Comparison of ENCODE assay signal across 8 cellular contexts in genomic region chr6:147204060-147204785, GRCh38. TPM values are rescaled to one million over a fixed set of nuclear protein-coding genes. Genes with fewer than 3 reads are reported as not detected.
DNase-seq lines count a peak whose midpoint lies in the region; ATAC-seq and TF ChIP-seq lines count a peak whose summit lies in the region.

Gene STXBP5, plus strand, starts transcription at chr6:147204417. Its CDS starts 116 bp downstream, at chr6:147204533.

- no peaks in the 10 kb centered on the region for H3K27me3 ChIP-seq in right atrium auricular region
- H3K27me3 ChIP-seq in psoas muscle (ENCODE audit: insufficient read depth in 3 of 3, low read length in 2 of 3): no peaks in the 10 kb centered on the region

- DNase-seq in Calu3: peak; percentile 27
- DNase-seq in HK-2 (ENCODE audit: unreplicated experiment): peak; percentile 69
- DNase-seq in T-helper 1 cell: peak; percentile 15 to 45 (median 21)
- DNase-seq in right atrium auricular region (ENCODE audit: low spot score): no peak
- DNase-seq in psoas muscle: peak; percentile 50 to 67
- DNase-seq in T1000 (lab: John Stamatoyannopoulos, UW): no peak

- no peaks in the 10 kb centered on the region for H3K9me3 ChIP-seq in right atrium auricular region
- H3K9me3 ChIP-seq in psoas muscle: no peaks in the 10 kb centered on the region

- peak within 1 kb of the TSS; percentile 87 for H3K27ac Mint-ChIP-seq in Calu3 (ENCODE audit: unreplicated experiment)

- H3K36me3 ChIP-seq in right atrium auricular region (no peaks in the 10 kb centered on the region), psoas muscle (ENCODE audit: insufficient read depth in 1 of 2, low read depth in 1 of 2) (no peaks in the 10 kb centered on the region)

- H3K4me1 Mint-ChIP-seq in Calu3 (ENCODE audit: low read depth, unreplicated experiment): peaks cover 8% of the 10 kb centered on the region

- peak; percentile 26 for ATAC-seq in GM19467 (IDR thresholded peaks at IDR 0.05; ENCODE audit: unreplicated experiment)
- peak; percentile 14 to 34 (median 23) for ATAC-seq in psoas muscle

- H3K4me1 ChIP-seq in right atrium auricular region (peaks cover 0 to 27% of the 10 kb centered on the region in 2 donors), psoas muscle (peaks cover 22% of the 10 kb centered on the region)

- H3K4me3 Mint-ChIP-seq in Calu3 (ENCODE audit: low read depth, unreplicated experiment): peak within 1 kb of the TSS; percentile 97

- H3K27me3 Mint-ChIP-seq in Calu3 (ENCODE audit: unreplicated experiment): no peaks in the 10 kb centered on the region

- H3K4me3 ChIP-seq in right atrium auricular region (peak within 1 kb of the TSS; percentile 73 to 90), psoas muscle (peak within 1 kb of the TSS; percentile 94)

- 0% methylated on average over 38 to 85 of the region's 85 CpGs for WGBS in psoas muscle, 3 donors

- H3K27ac ChIP-seq in angular gyrus (ENCODE audit: low read depth, low read length) (peak within 1 kb of the TSS; percentile 98), right atrium auricular region (peak within 1 kb of the TSS; percentile 93), psoas muscle (peak within 1 kb of the TSS; percentile 98)

- H3K9me3 Mint-ChIP-seq in Calu3 (ENCODE audit: low read depth, unreplicated experiment): no peaks in the 10 kb centered on the region

- peaks cover 31% of the 10 kb centered on the region for H3K36me3 Mint-ChIP-seq in Calu3 (ENCODE audit: insufficient read depth, unreplicated experiment)

- no TSS peak for BruUV-seq in Calu3 (replicated peaks; lab: Mats Ljungman, UMichigan)

- CTCF ChIA-PET in Calu3 (lab: Charles Lee): interaction anchor here (0.9 kb wide), 1 partner anchor 188 kb away, joined by 3 read pairs; no protein-coding TSS in a partner anchor

- intact Hi-C loops in Calu3 (cut with micrococcal nuclease; ENCODE audit: unreplicated experiment): loop anchor here (5.0 to 10.0 kb wide), 3 partner anchors 139 to 347 kb away; no protein-coding TSS in a partner anchor
- intact Hi-C loops in psoas muscle (cut with DNase I): loop anchor here in 1 of 2 donors (10.0 kb wide), 1 partner anchor 349 kb away; no protein-coding TSS in a partner anchor

- TF ChIP-seq CTCF in Calu3 (IDR thresholded peaks at IDR 0.05; ENCODE audit: unreplicated experiment) (no peak), right atrium auricular region (IDR thresholded peaks at IDR 0.05) (no peak), psoas muscle (IDR thresholded peaks at IDR 0.05) (no peak)

RNA-seq across cellular contexts. Expression of gene STXBP5, which starts in this region (rescaled TPM):
- total RNA-seq in Calu3 (2022) (7.0 and 10.1 TPM in 2 replicates), right atrium auricular region (10 to 100 TPM in 1 of 2 donors, 1 to 10 TPM in 1; 9.9 to 13.6 TPM), psoas muscle (10 to 100 TPM; 16.8 to 20.0 (median 18.9) TPM)
- 10 to 100 TPM in 1 of 3 donors, 1 to 10 TPM in 2; 4.1 to 18.7 (median 8.2) TPM for polyA plus RNA-seq in psoas muscle

Comparison
In these comparisons a context has a peak if more than half of its experiments do, and no peak if none do; other contexts are left out.
1. DNase-seq: peak in Calu3 (single experiment), HK-2 (single experiment), T-helper 1 cell (5 of 5) and psoas muscle (2 of 2); none in right atrium auricular region (single experiment) and T1000 (single experiment).
2. Peak in every context shown above with its lines, with median percentiles within 50 percentile points of each other: H3K27ac ChIP-seq.